Comparison of ENCODE assay signal across 1 cellular context in the genomic region with DNA sequence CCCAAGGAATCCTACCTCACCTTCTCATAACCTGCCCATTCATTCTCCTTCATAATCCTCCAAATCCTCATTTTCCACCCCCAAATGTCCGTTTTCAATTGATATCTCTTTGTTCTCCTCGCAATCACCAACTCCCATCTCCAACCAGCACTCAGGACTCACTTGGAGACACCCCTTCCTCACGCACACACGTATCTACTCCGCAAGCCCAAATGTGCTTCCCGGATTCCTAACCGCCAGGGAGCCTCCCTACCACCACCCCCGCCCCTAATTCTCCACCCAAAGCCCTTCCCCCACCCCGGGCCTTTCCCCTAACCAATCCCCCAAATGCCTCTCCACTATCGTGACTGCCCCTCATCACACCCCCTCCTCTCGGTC.
TF ChIP-seq lines count a peak whose summit lies in the region.

No MANE protein-coding gene starts in this region.

TF ChIP-seq in SK-N-SH, 30 proteins besides CTCF, POLR2A, EP300 and RAD21 (continued from another document):
- TF ChIP-seq, protein P1, sequence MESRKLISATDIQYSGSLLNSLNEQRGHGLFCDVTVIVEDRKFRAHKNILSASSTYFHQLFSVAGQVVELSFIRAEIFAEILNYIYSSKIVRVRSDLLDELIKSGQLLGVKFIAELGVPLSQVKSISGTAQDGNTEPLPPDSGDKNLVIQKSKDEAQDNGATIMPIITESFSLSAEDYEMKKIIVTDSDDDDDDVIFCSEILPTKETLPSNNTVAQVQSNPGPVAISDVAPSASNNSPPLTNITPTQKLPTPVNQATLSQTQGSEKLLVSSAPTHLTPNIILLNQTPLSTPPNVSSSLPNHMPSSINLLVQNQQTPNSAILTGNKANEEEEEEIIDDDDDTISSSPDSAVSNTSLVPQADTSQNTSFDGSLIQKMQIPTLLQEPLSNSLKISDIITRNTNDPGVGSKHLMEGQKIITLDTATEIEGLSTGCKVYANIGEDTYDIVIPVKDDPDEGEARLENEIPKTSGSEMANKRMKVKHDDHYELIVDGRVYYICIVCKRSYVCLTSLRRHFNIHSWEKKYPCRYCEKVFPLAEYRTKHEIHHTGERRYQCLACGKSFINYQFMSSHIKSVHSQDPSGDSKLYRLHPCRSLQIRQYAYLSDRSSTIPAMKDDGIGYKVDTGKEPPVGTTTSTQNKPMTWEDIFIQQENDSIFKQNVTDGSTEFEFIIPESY (IDR thresholded peaks at IDR 0.05; ENCODE audit: borderline replicate concordance, low read depth) = no peak
- TF ChIP-seq TEAD4 (IDR thresholded peaks at IDR 0.05; ENCODE audit: borderline replicate concordance, insufficient read depth) = no peak
